In the genomic region with DNA sequence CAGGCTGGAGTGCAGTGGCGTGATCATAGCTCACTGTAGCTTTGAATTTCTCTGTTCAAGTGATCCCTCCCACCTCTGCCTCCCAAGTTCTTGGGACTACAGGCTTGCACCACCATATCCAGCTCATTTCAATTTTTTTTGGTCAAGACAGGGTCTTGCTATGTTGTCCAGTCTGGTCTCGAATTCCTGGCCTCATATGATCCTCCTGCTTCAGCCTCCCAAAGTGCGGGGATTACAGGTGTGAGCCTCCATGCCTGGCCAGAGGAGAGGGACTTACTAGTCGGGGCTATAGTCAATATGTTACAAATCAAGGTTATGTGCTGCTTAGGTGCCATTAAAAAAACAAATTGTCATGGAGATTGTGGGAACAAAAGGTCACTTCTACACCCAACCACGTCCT, we compare ENCODE assay signal across 26 cellular contexts.
"Had no signal": no experiment of that assay in that cellular context is flagged by ENCODE, and none has a peak within 500 bp of the region (broad histone marks: within the 10 kb centered on the region; RNA-seq: fewer than 3 reads in every experiment).

No MANE protein-coding gene starts in this region.

- H3K36me3 ChIP-seq: esophagus squamous epithelium, gastrocnemius medialis, heart right ventricle, left lung, lower lobe of right lung had no signal

- H3K4me1 ChIP-seq: esophagus squamous epithelium, gastrocnemius medialis, heart right ventricle, left lung, lower lobe of right lung had no signal

- H3K4me3 ChIP-seq: coronary artery, dorsolateral prefrontal cortex, esophagus squamous epithelium, gastrocnemius medialis, heart right ventricle, left lung, lower lobe of right lung, mucosa of descending colon had no signal

- H3K27ac ChIP-seq: coronary artery, dorsolateral prefrontal cortex, epithelial cell of prostate, esophagus squamous epithelium, gastrocnemius medialis, heart right ventricle, left lung, lower lobe of right lung had no signal

- ATAC-seq: esophagus mucosa, gastrocnemius medialis, heart right ventricle, left cardiac atrium, left lung, left ventricle myocardium superior, lower lobe of right lung, mucosa of descending colon had no signal

- H3K27me3 ChIP-seq: dorsolateral prefrontal cortex, esophagus squamous epithelium, gastrocnemius medialis, heart right ventricle, left lung had no signal

- FAIRE-seq: colon, endometrium, islet of Langerhans, keratinocyte had no signal

- H3K9me3 ChIP-seq: esophagus squamous epithelium, gastrocnemius medialis, lower lobe of right lung had no signal

- DNase-seq: dermis blood vessel endothelial cell; dorsolateral prefrontal cortex; effector CD4-positive, alpha-beta T cell; effector memory CD4-positive, alpha-beta T cell; erythroblast; esophagus squamous epithelium; foreskin fibroblast; foreskin melanocyte; gastrocnemius medialis; glutamatergic neuron; heart right ventricle; hippocampal formation; left cardiac atrium; left lung; left ventricle myocardium superior; lower lobe of right lung; mesenchymal stem cell; mucosa of descending colon; naive B cell had no signal
